Comparison of ENCODE assay signal across 30 cellular contexts in genomic region chrX:64184396-64184795, GRCh38. TPM values are rescaled to one million over a fixed set of nuclear protein-coding genes. Genes with fewer than 3 reads are reported as not detected.
"Had no signal": no experiment of that assay in that cellular context is flagged by ENCODE, and none has a peak within 500 bp of the region (broad histone marks: within the 10 kb centered on the region; RNA-seq: fewer than 3 reads in every experiment).

No MANE protein-coding gene starts in this region.

- H3K36me3 ChIP-seq: heart left ventricle, left ventricle myocardium inferior, neural progenitor cell, neutrophil, ovary, right atrium auricular region, right lobe of liver had no signal

- H3K4me1 ChIP-seq: neural progenitor cell, right lobe of liver, tibial nerve had no signal

- H3K27me3 ChIP-seq: heart left ventricle, hepatocyte, neural progenitor cell, neutrophil, ovary, right atrium auricular region, right lobe of liver, tibial nerve had no signal

- H3K79me2 ChIP-seq: hepatocyte had no signal

- H2AFZ ChIP-seq: hepatocyte, neural progenitor cell had no signal

- H3K4me3 Mint-ChIP-seq: naive B cell; natural killer cell; nephron progenitor cell; neural progenitor cell; stimulated activated effector memory CD8-positive, alpha-beta T cell treated with anti-CD3 and anti-CD28 coated beads, Interleukin-12 subunit alpha, Interleukin-12 subunit beta, amount 100 ng/mL, for 72 hours; stimulated activated naive CD8-positive, alpha-beta T cell treated with anti-CD3 and anti-CD28 coated beads, Interleukin-15, Interleukin-2, amounts not matched to agents 100 ng/mL and 50 ng/mL, for 24 hours; type B pancreatic cell had no signal

- DNase-seq: glutamatergic neuron; heart left ventricle; islet precursor cell; left ventricle myocardium inferior; mesendoderm; midbrain; mucosa of descending colon; naive B cell; natural killer cell; nephron progenitor cell; occipital lobe; ovary; right lobe of liver; stimulated activated CD4-positive, alpha-beta T cell treated with anti-CD3 and anti-CD28 coated beads, Interleukin-4, amount 100 ng/mL, for 24 hours; stimulated activated naive CD4-positive, alpha-beta T cell; substantia nigra had no signal

- H3K27ac Mint-ChIP-seq: natural killer cell; nephron progenitor cell; neural progenitor cell; progenitor cell of endocrine pancreas; stimulated activated effector memory CD8-positive, alpha-beta T cell treated with anti-CD3 and anti-CD28 coated beads, Interleukin-12 subunit alpha, Interleukin-12 subunit beta, amount 100 ng/mL, for 72 hours; stimulated activated naive CD8-positive, alpha-beta T cell treated with anti-CD3 and anti-CD28 coated beads, Interleukin-15, Interleukin-2, amounts not matched to agents 100 ng/mL and 50 ng/mL, for 24 hours; type B pancreatic cell had no signal

- H3K4me3 ChIP-seq: heart left ventricle, hepatocyte, left ventricle myocardium inferior, lung, mucosa of descending colon, neural progenitor cell, ovary, right atrium auricular region, right lobe of liver, skin epidermis, tibial nerve had no signal

- H3K9me3 Mint-ChIP-seq: naive B cell; natural killer cell; stimulated activated effector memory CD8-positive, alpha-beta T cell treated with anti-CD3 and anti-CD28 coated beads, Interleukin-12 subunit alpha, Interleukin-12 subunit beta, amount 100 ng/mL, for 72 hours; stimulated activated naive CD8-positive, alpha-beta T cell treated with anti-CD3 and anti-CD28 coated beads, Interleukin-15, Interleukin-2, amounts not matched to agents 100 ng/mL and 50 ng/mL, for 24 hours; type B pancreatic cell had no signal

- H3K9me3 ChIP-seq: heart left ventricle, left ventricle myocardium inferior, mucosa of descending colon, neutrophil, ovary, right atrium auricular region, right lobe of liver, tibial nerve had no signal

- H3K27me3 Mint-ChIP-seq: naive B cell; progenitor cell of endocrine pancreas; stimulated activated naive CD8-positive, alpha-beta T cell treated with anti-CD3 and anti-CD28 coated beads, Interleukin-15, Interleukin-2, amounts not matched to agents 100 ng/mL and 50 ng/mL, for 24 hours; type B pancreatic cell had no signal

- H3K4me1 Mint-ChIP-seq: naive B cell; natural killer cell; nephron progenitor cell; neural progenitor cell; stimulated activated effector memory CD8-positive, alpha-beta T cell treated with anti-CD3 and anti-CD28 coated beads, Interleukin-12 subunit alpha, Interleukin-12 subunit beta, amount 100 ng/mL, for 72 hours had no signal

- ATAC-seq: heart left ventricle; mucosa of descending colon; natural killer cell; right lobe of liver; stimulated activated effector memory CD8-positive, alpha-beta T cell treated with anti-CD3 and anti-CD28 coated beads, Interleukin-12 subunit alpha, Interleukin-12 subunit beta, amount 100 ng/mL, for 72 hours had no signal

- H3K27ac ChIP-seq: heart left ventricle, hepatocyte, left ventricle myocardium inferior, neural progenitor cell, neutrophil, ovary, right atrium auricular region, right lobe of liver, skin epidermis, tibial nerve had no signal

- H3K4me2 ChIP-seq: hepatocyte, neural progenitor cell had no signal

RNA-seq across cellular contexts. Expression of gene ASB12, which starts 46.0 kb away (rescaled TPM):
- total RNA-seq: hepatocyte, kidney epithelial cell, pulmonary artery endothelial cell, renal cortical epithelial cell had no signal
